Comparison of ENCODE assay signal across 14 cellular contexts in genomic region chr5:58127486-58128220, GRCh38.
DNase-seq lines count a peak whose midpoint lies in the region; ATAC-seq and TF ChIP-seq lines count a peak whose summit lies in the region.
"Had no signal": no experiment of that assay in that cellular context is flagged by ENCODE, and none has a peak within 500 bp of the region (broad histone marks: within the 10 kb centered on the region; RNA-seq: fewer than 3 reads in every experiment).

No MANE protein-coding gene starts in this region.

- POLR2A ChIA-PET in GM10248 (lab: Yijun Ruan, JAX), result no interaction called here

- intact Hi-C loops in left lung (cut with DNase I) (no loop called here), tibial artery (cut with DNase I; ENCODE audit: low total_unique reads) (no loop called here), lower leg skin (cut with DNase I; ENCODE audit: low total_unique reads) (no loop called here)

- H3K36me3 ChIP-seq in left lung, result no peaks in the 10 kb centered on the region
- H3K36me3 ChIP-seq in tibial artery, result no peaks in the 10 kb centered on the region
- H3K36me3 ChIP-seq: transverse colon had no signal

- CTCF ChIA-PET in GM10248 (lab: Yijun Ruan, JAX), result interaction anchor here (1.2 kb wide), 2 partner anchors 9 to 16 kb away, joined by 4 to 6 read pairs; no protein-coding TSS in a partner anchor

- peak; percentile 85 for ATAC-seq in left lung
- ATAC-seq: effector memory CD8-positive, alpha-beta T cell; GM23338 had no signal

- H3K4me3 ChIP-seq in choroid plexus epithelial cell (ENCODE audit: low read depth, low read length) (no peak overlapping the region), left lung (no peak overlapping the region), tibial artery (peak overlapping the region in 1 of 2 donors; percentile 5), lower leg skin (ENCODE audit: low read depth, poor library complexity, severe bottlenecking) (no peak overlapping the region)
- H3K4me3 ChIP-seq: GM23338, transverse colon had no signal

- 78% methylated on average over 11 of the region's 11 CpGs for WGBS in lower leg skin, 2 donors

- H3K27me3 ChIP-seq in left lung (no peaks in the 10 kb centered on the region), tibial artery (no peaks in the 10 kb centered on the region)
- H3K27me3 ChIP-seq: transverse colon had no signal

- no peak for TF ChIP-seq POLR2A in lower leg skin (IDR thresholded peaks at IDR 0.05)

- no peak for TF ChIP-seq CTCF in choroid plexus epithelial cell (conservative IDR thresholded peaks at IDR 0.05; ENCODE audit: low read depth, low read length)
- no peak for TF ChIP-seq CTCF in left lung (IDR thresholded peaks at IDR 0.05)
- TF ChIP-seq CTCF in tibial artery (IDR thresholded peaks at IDR 0.05), result no peak
- TF ChIP-seq CTCF in lower leg skin (IDR thresholded peaks at IDR 0.05), result no peak
- no peak for TF ChIP-seq CTCF in GM10248 (IDR thresholded peaks at IDR 0.05; ENCODE audit: control extremely low read depth, extremely low read depth, low read depth, missing control alignments)

- DNase-seq in NCI-H69 (lab: John Stamatoyannopoulos, UW), result peak; percentile 45
- DNase-seq in choroid plexus epithelial cell (ENCODE audit: low read depth), result peak; percentile 33
- peak in 1 of 2 donors; percentile 35 for DNase-seq in left lung
- no peak for DNase-seq in tibial artery
- DNase-seq in activated CD4-positive, CD25-positive, alpha-beta regulatory T cell (lab: John Stamatoyannopoulos, UW), result no peak
- DNase-seq in lower leg skin (ENCODE audit: low spot score in 2 of 2), result no peak
- no peak for DNase-seq in GM10248 (ENCODE audit: extremely low spot score)
- DNase-seq: CD4-positive, alpha-beta memory T cell; effector memory CD8-positive, alpha-beta T cell; NCI-H1105 treated with DMSO at 0.1 percent for 48 hours; NCI-H226; SK-N-SH; transverse colon had no signal

- H3K27ac ChIP-seq in left lung, result peak overlapping the region; percentile 6 to 51
- H3K27ac ChIP-seq in tibial artery, result peak overlapping the region; percentile 58 to 64
- H3K27ac ChIP-seq: transverse colon had no signal

- H3K9me3 ChIP-seq in left lung (no peaks in the 10 kb centered on the region), tibial artery (no peaks in the 10 kb centered on the region)
- H3K9me3 ChIP-seq: SK-N-SH, transverse colon had no signal

- H3K4me1 ChIP-seq in left lung, result peaks cover 3% of the 10 kb centered on the region in 2 donors
- H3K4me1 ChIP-seq in tibial artery, result peaks cover 0 to 45% (median 23%) of the 10 kb centered on the region in 4 donors

Comparison
In these comparisons a context has a peak if more than half of its experiments do, and no peak if none do; other contexts are left out.
1. DNase-seq: peak in NCI-H69 (single experiment) and choroid plexus epithelial cell (single experiment); none in tibial artery (0 of 2), activated CD4-positive, CD25-positive, alpha-beta regulatory T cell (0 of 4), lower leg skin (0 of 2) and GM10248 (single experiment).